ENCODE assay signal across 21 cellular contexts in genomic region chr12:64806593-64806992, GRCh38. TPM values are rescaled to one million over a fixed set of nuclear protein-coding genes. Genes with fewer than 3 reads are reported as not detected.
A peak's percentile ranks its signal among the peaks of the same experiment; 100 is the strongest.
DNase-seq lines count a peak whose midpoint lies in the region; ATAC-seq and TF ChIP-seq lines count a peak whose summit lies in the region.
"Had no signal": no experiment of that assay in that cellular context is flagged by ENCODE, and none has a peak within 500 bp of the region (broad histone marks: within the 10 kb centered on the region; RNA-seq: fewer than 3 reads in every experiment).

No MANE protein-coding gene starts in this region.

- H3K27ac ChIP-seq in endodermal cell (ENCODE audit: low read depth, low read length): no peak overlapping the region
- H3K27ac ChIP-seq: C4-2B, HL-60 had no signal

- no peaks in the 10 kb centered on the region for H3K4me1 Mint-ChIP-seq in endodermal cell
- H3K4me1 Mint-ChIP-seq: activated T-helper 17 cell treated with anti-CD3 and anti-CD28 coated beads, Interleukin-2, amount 50 U/mL, for 72 hours had no signal

- no peaks in the 10 kb centered on the region for H3K36me3 Mint-ChIP-seq in endodermal cell (ENCODE audit: low read depth)
- H3K36me3 Mint-ChIP-seq: stimulated activated naive B cell treated with anti-CD40 and anti-IgM and Interleukin-4, amounts not matched to agents 10 μg/mL and 1 μg/mL and 100 μg/mL, for 72 hours had no signal

- no peaks in the 10 kb centered on the region for H3K9me3 Mint-ChIP-seq in endodermal cell
- H3K9me3 Mint-ChIP-seq: activated T-helper 17 cell treated with anti-CD3 and anti-CD28 coated beads, Interleukin-2, amount 50 U/mL, for 72 hours had no signal

- H3K27me3 Mint-ChIP-seq in endodermal cell (ENCODE audit: insufficient read depth): peaks cover 7% of the 10 kb centered on the region

- DNase-seq in HCEC 1CT: peak; percentile 86
- peak; percentile 14 for DNase-seq in NCI-H69 (lab: John Stamatoyannopoulos, UW)
- DNase-seq in dermis blood vessel endothelial cell: peak; percentile 68
- peak; percentile 31 for DNase-seq in non-pigmented ciliary epithelial cell (ENCODE audit: low read depth)
- no peak for DNase-seq in endodermal cell
- DNase-seq: activated CD4-positive, alpha-beta T cell treated with anti-CD3 and anti-CD28 coated beads for 1 hour; activated naive CD8-positive, alpha-beta T cell treated with anti-CD3 and anti-CD28 coated beads, Interleukin-2, amount 50 U/mL, for 24 hours; DMS 273 treated with DMSO at 0.1 percent for 48 hours; left ventricle myocardium superior; NCI-H82; right cardiac atrium; SK-N-SH; stimulated activated naive B cell treated with anti-CD40 and anti-IgM and Interleukin-4, amounts not matched to agents 10 μg/mL and 1 μg/mL and 100 μg/mL, for 72 hours; T-helper 9 cell had no signal

- WGBS in endodermal cell (ENCODE audit: insufficient coverage in 1 of 2, insufficient read length in 1 of 2), 2 experiments: 92 to 96% methylated on average over 2 of the region's 2 CpGs

- ATAC-seq in HG03439 (IDR thresholded peaks at IDR 0.05; ENCODE audit: unreplicated experiment) (no peak), HG02885 (IDR thresholded peaks at IDR 0.05; ENCODE audit: poor library complexity, unreplicated experiment) (no peak)
- ATAC-seq: activated naive CD8-positive, alpha-beta T cell treated with anti-CD3 and anti-CD28 coated beads, Interleukin-2, amount 50 U/mL, for 24 hours; activated T-helper 17 cell treated with anti-CD3 and anti-CD28 coated beads, Interleukin-2, amount 50 U/mL, for 72 hours; K562; left ventricle myocardium superior; Panc1; right cardiac atrium; stimulated activated naive B cell treated with anti-CD40 and anti-IgM and Interleukin-4, amounts not matched to agents 10 μg/mL and 1 μg/mL and 100 μg/mL, for 72 hours had no signal

- no peak overlapping the region for H3K9ac ChIP-seq in endodermal cell (ENCODE audit: extremely low read depth, low read length, poor library complexity, severe bottlenecking)
- H3K9ac ChIP-seq: SK-N-SH had no signal

- H3K4me3 ChIP-seq in endodermal cell (ENCODE audit: low read length): no peak overlapping the region
- H3K4me3 ChIP-seq: K562 had no signal

- no peak overlapping the region for H3K27ac Mint-ChIP-seq in endodermal cell
- H3K27ac Mint-ChIP-seq: activated naive CD8-positive, alpha-beta T cell treated with anti-CD3 and anti-CD28 coated beads, Interleukin-2, amount 50 U/mL, for 24 hours; activated T-helper 17 cell treated with anti-CD3 and anti-CD28 coated beads, Interleukin-2, amount 50 U/mL, for 72 hours; stimulated activated naive B cell treated with anti-CD40 and anti-IgM and Interleukin-4, amounts not matched to agents 10 μg/mL and 1 μg/mL and 100 μg/mL, for 72 hours had no signal

- H3K27me3 ChIP-seq in endodermal cell (ENCODE audit: control insufficient read depth, insufficient read depth, low read length, poor library complexity, severe bottlenecking): no peaks in the 10 kb centered on the region

- no peaks in the 10 kb centered on the region for H3K36me3 ChIP-seq in endodermal cell (ENCODE audit: control insufficient read depth, insufficient read depth, low read length)

- H3K4me3 Mint-ChIP-seq in endodermal cell: no peak overlapping the region
- H3K4me3 Mint-ChIP-seq: activated naive CD8-positive, alpha-beta T cell treated with anti-CD3 and anti-CD28 coated beads, Interleukin-2, amount 50 U/mL, for 24 hours; activated T-helper 17 cell treated with anti-CD3 and anti-CD28 coated beads, Interleukin-2, amount 50 U/mL, for 72 hours; stimulated activated naive B cell treated with anti-CD40 and anti-IgM and Interleukin-4, amounts not matched to agents 10 μg/mL and 1 μg/mL and 100 μg/mL, for 72 hours had no signal

- H3K9me3 ChIP-seq in endodermal cell (ENCODE audit: control insufficient read depth, low read length): no peaks in the 10 kb centered on the region
- H3K9me3 ChIP-seq: SK-N-SH had no signal

- H3K4me1 ChIP-seq in endodermal cell (ENCODE audit: control insufficient read depth, insufficient read depth, low read length): no peaks in the 10 kb centered on the region

- TF ChIP-seq CTCF in endodermal cell (conservative IDR thresholded peaks at IDR 0.05): no peak

RNA-seq across cellular contexts. Expression of gene TBC1D30, which starts 17.9 kb away (rescaled TPM):
- 19.6 and 19.9 TPM in 2 replicates for total RNA-seq in dermis blood vessel endothelial cell
- total RNA-seq in endodermal cell: 1 to 10 TPM; 1.7 to 1.9 TPM
- 1.9 TPM for polyA plus RNA-seq in endodermal cell (2013, experiment 1 of 2)
- polyA plus RNA-seq in endodermal cell (2013, experiment 2 of 2): 2.2 TPM

RNA-seq across cellular contexts. Expression of gene GNS, which starts 47.4 kb away (rescaled TPM):
- 346 and 388 TPM in 2 replicates for total RNA-seq in dermis blood vessel endothelial cell
- total RNA-seq in endodermal cell: 10 to 100 TPM; 46.4 to 48.1 TPM
- 42.6 TPM for polyA plus RNA-seq in endodermal cell (2013, experiment 1 of 2)
- 43.5 TPM for polyA plus RNA-seq in endodermal cell (2013, experiment 2 of 2)
